9 cellular contexts compared by ENCODE assay signal in the genomic region with DNA sequence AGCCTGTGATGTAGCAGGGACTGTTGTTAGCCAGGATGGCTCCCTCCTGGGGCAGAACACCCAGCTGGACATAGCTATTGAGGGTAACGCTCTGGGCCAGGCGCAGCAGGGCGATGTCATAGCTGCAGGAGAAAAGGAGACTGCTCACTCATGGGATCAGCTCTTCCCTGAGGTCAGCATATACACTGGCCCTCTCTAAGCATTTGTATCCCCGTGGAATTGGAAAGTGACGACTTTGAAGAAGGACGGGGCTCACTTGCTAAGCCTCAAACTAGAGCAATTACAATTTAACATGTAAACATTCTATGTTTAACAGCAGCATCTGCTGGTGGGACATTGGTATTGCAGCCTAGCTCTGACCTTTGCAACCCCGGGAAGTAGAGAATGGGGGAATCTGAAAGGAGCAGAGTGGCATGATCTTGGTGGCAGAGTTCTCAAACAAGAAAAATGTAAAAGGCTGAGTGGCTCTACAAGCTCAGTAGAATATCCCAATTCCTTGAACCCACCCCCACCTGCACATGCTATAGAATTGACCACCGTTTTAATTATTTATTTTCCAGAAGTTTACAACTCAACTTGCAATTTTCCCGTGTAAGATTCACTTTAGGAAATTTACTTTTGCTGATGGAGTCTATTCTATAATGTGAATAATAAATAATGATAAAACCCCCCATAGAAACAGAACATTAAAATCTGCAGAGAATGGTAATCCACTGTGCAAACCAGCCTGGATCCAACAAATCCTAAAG. TPM values are rescaled to one million over a fixed set of nuclear protein-coding genes. Genes with fewer than 3 reads are reported as not detected.
DNase-seq lines count a peak whose midpoint lies in the region; ATAC-seq lines count a peak whose summit lies in the region.
"Had no signal": no experiment of that assay in that cellular context is flagged by ENCODE, and none has a peak within 500 bp of the region (broad histone marks: within the 10 kb centered on the region; RNA-seq: fewer than 3 reads in every experiment).

No MANE protein-coding gene starts in this region.

- no peaks in the 10 kb centered on the region for H3K27me3 ChIP-seq in CD4-positive, alpha-beta memory T cell (ENCODE audit: insufficient read depth, low read length)
- H3K27me3 ChIP-seq in effector memory CD4-positive, alpha-beta T cell (replicated peaks; ENCODE audit: control insufficient read depth, insufficient read depth, low read length, poor library complexity, severe bottlenecking), result no peaks in the 10 kb centered on the region
- H3K27me3 ChIP-seq in mesenchymal stem cell (ENCODE audit: control insufficient read depth in 1 of 2, insufficient read depth in 1 of 2, low read length in 2 of 2), result no peaks in the 10 kb centered on the region

- H4K8ac ChIP-seq in mesenchymal stem cell (ENCODE audit: low read length), result peak overlapping the region; percentile 57

- no peak overlapping the region for H2BK120ac ChIP-seq in mesenchymal stem cell (ENCODE audit: low read depth, low read length)

- peak overlapping the region in 5 of 8 donors; percentile 39 to 77 (median 64) for H3K4me3 Mint-ChIP-seq in CD4-positive, alpha-beta memory T cell

- H2AFZ ChIP-seq in mesenchymal stem cell (ENCODE audit: low read depth, low read length), result peak overlapping the region; percentile 80

- peak overlapping the region in 1 of 2 experiments; percentile 75 for H2BK12ac ChIP-seq in mesenchymal stem cell (ENCODE audit: low read length in 2 of 2)

- H3K14ac ChIP-seq in mesenchymal stem cell (ENCODE audit: low read length in 2 of 2), result peak overlapping the region in 1 of 2 experiments; percentile 90

- H2AK5ac ChIP-seq in mesenchymal stem cell (ENCODE audit: low read length, severe bottlenecking), result peak overlapping the region; percentile 38

- CTCF ChIA-PET in CD4-positive, alpha-beta memory T cell (lab: Charles Lee; ENCODE audit: partially characterized antibody), result interaction anchor here (0.5 to 8.1 kb wide), 46 partner anchors 9 to 1058 kb away, joined by 3 to 199 read pairs (median 6); a partner anchor contains a TSS

- H3K9me3 Mint-ChIP-seq in CD4-positive, alpha-beta memory T cell, result peaks cover 0 to 5% (median 0%) of the 10 kb centered on the region in 8 donors

- no peak overlapping the region for H3K27ac ChIP-seq in CD4-positive, alpha-beta memory T cell (ENCODE audit: low read depth, low read length)
- H3K27ac ChIP-seq in effector memory CD4-positive, alpha-beta T cell (ENCODE audit: insufficient read depth, low read length, poor library complexity, severe bottlenecking), result no peak overlapping the region
- no peak overlapping the region for H3K27ac ChIP-seq in mesenchymal stem cell (ENCODE audit: low read length, poor library complexity, severe bottlenecking)

- H4K91ac ChIP-seq in mesenchymal stem cell (ENCODE audit: low read length), result peak overlapping the region; percentile 29

- H3K4me2 ChIP-seq in mesenchymal stem cell (ENCODE audit: low read length, poor library complexity, severe bottlenecking), result peak overlapping the region; percentile 24

- peak overlapping the region; percentile 75 for H3K9ac ChIP-seq in mesenchymal stem cell (ENCODE audit: low read length)

- no peak overlapping the region for H2BK15ac ChIP-seq in mesenchymal stem cell (ENCODE audit: low read depth, poor library complexity, severe bottlenecking)

- no peaks in the 10 kb centered on the region for H3K27me3 Mint-ChIP-seq in CD4-positive, alpha-beta memory T cell

- peak overlapping the region in 1 of 2 experiments; percentile 85 for H3K23ac ChIP-seq in mesenchymal stem cell (ENCODE audit: low read length in 2 of 2)

- ATAC-seq in HG02759 (IDR thresholded peaks at IDR 0.05; ENCODE audit: unreplicated experiment) (peak; percentile 44), HG03457 (IDR thresholded peaks at IDR 0.05; ENCODE audit: unreplicated experiment) (no peak)

- intact Hi-C loops in CD4-positive, alpha-beta memory T cell (cut with micrococcal nuclease), result loop anchor here (1.0 kb wide), 5 partner anchors 22 to 294 kb away; no protein-coding TSS in a partner anchor

- POLR2A ChIA-PET in CD4-positive, alpha-beta memory T cell (lab: Charles Lee; ENCODE audit: partially characterized antibody), result interaction anchor here (0.5 to 7.7 kb wide), 27 partner anchors 9 to 576 kb away, joined by 3 to 86 read pairs (median 5); a partner anchor contains a TSS

- peak overlapping the region in 1 of 2 experiments; percentile 83 for H3K18ac ChIP-seq in mesenchymal stem cell (ENCODE audit: low read depth in 1 of 2, low read length in 2 of 2)

- no peak overlapping the region for H3K4me3 ChIP-seq in CD4-positive, alpha-beta memory T cell (ENCODE audit: low read length in 2 of 2)
- H3K4me3 ChIP-seq in effector memory CD4-positive, alpha-beta T cell (ENCODE audit: insufficient read depth, low read depth, low read length, poor library complexity, severe bottlenecking), result peak overlapping the region; percentile 11
- peak overlapping the region in 1 of 2 experiments; percentile 47 for H3K4me3 ChIP-seq in mesenchymal stem cell (ENCODE audit: insufficient read depth in 1 of 2, low read depth in 1 of 2, low read length in 2 of 2)

- WGBS in mesenchymal stem cell, result 43% methylated on average over 4 of the region's 9 CpGs

- H3K36me3 Mint-ChIP-seq in CD4-positive, alpha-beta memory T cell, result no peaks in the 10 kb centered on the region

- DNase-seq in CD4-positive, alpha-beta memory T cell, result peak; percentile 72 to 77 (median 75)
- DNase-seq in NCI-H748 treated with DMSO at 0.1 percent for 48 hours (lab: John Stamatoyannopoulos, UW), result peak; percentile 62
- DNase-seq in activated CD8-positive, alpha-beta memory T cell treated with anti-CD3 and anti-CD28 coated beads for 1 hour (ENCODE audit: extremely low read depth in 1 of 2, low read depth in 1 of 2), result peak; percentile 33 to 51
- peak; percentile 32 to 53 (median 47) for DNase-seq in effector memory CD4-positive, alpha-beta T cell
- DNase-seq in mesenchymal stem cell, result peak; percentile 76
- DNase-seq in stimulated activated CD8-positive, alpha-beta memory T cell treated with anti-CD3 and anti-CD28 coated beads, Interleukin-15, amount 100 ng/mL, for 4 hours (ENCODE audit: low read depth in 2 of 2), result peak; percentile 23 to 44

- peaks cover 6% of the 10 kb centered on the region for H3K4me1 ChIP-seq in CD4-positive, alpha-beta memory T cell (ENCODE audit: insufficient read depth, low read length)
- peaks cover 5% of the 10 kb centered on the region for H3K4me1 ChIP-seq in effector memory CD4-positive, alpha-beta T cell (ENCODE audit: control insufficient read depth, insufficient read depth, low read length, poor library complexity, severe bottlenecking)
- H3K4me1 ChIP-seq in mesenchymal stem cell (ENCODE audit: control insufficient read depth, insufficient read depth, low read depth, low read length), result peaks cover 9% of the 10 kb centered on the region

- H3K79me1 ChIP-seq in mesenchymal stem cell (replicated peaks; ENCODE audit: low read length, poor library complexity, severe bottlenecking), result no peaks in the 10 kb centered on the region

- H3K36me3 ChIP-seq in CD4-positive, alpha-beta memory T cell (ENCODE audit: insufficient read depth, low read length), result no peaks in the 10 kb centered on the region
- no peaks in the 10 kb centered on the region for H3K36me3 ChIP-seq in effector memory CD4-positive, alpha-beta T cell (ENCODE audit: control insufficient read depth, insufficient read depth, low read length)
- no peaks in the 10 kb centered on the region for H3K36me3 ChIP-seq in mesenchymal stem cell (ENCODE audit: control insufficient read depth in 1 of 2, insufficient read depth in 2 of 2, low read depth in 1 of 2, low read length in 2 of 2)

- no peak overlapping the region for H2BK5ac ChIP-seq in mesenchymal stem cell (ENCODE audit: low read depth, low read length, poor library complexity, severe bottlenecking)

- H3K9me3 ChIP-seq in CD4-positive, alpha-beta memory T cell (ENCODE audit: control insufficient read depth in 1 of 2, low read length in 2 of 2), result no peaks in the 10 kb centered on the region
- H3K9me3 ChIP-seq in effector memory CD4-positive, alpha-beta T cell (ENCODE audit: control insufficient read depth, low read length), result no peaks in the 10 kb centered on the region
- H3K9me3 ChIP-seq in mesenchymal stem cell (ENCODE audit: control insufficient read depth, low read length), result no peaks in the 10 kb centered on the region

- H3K27ac Mint-ChIP-seq in CD4-positive, alpha-beta memory T cell, result peak overlapping the region in 6 of 7 donors; percentile 38 to 89 (median 68)

- H3K4me1 Mint-ChIP-seq in CD4-positive, alpha-beta memory T cell, result peaks cover 6 to 9% (median 8%) of the 10 kb centered on the region in 4 donors

- H3K4ac ChIP-seq in mesenchymal stem cell (ENCODE audit: low read depth in 1 of 2, low read length in 2 of 2), result no peak overlapping the region

RNA-seq across cellular contexts. Expression of a gene that starts 5.0 kb away (rescaled TPM):
- under 1 TPM; 0.36 to 0.73 TPM for total RNA-seq in CD4-positive, alpha-beta memory T cell
- 1 to 10 TPM; 1.6 to 3.7 TPM for polyA plus RNA-seq in CD4-positive, alpha-beta memory T cell
- polyA plus RNA-seq in mesenchymal stem cell (2013, experiment 1 of 2), result not detected
- not detected for polyA plus RNA-seq in mesenchymal stem cell (2013, experiment 2 of 2)
- polyA plus RNA-seq: adipose tissue had no signal

RNA-seq across cellular contexts. Expression of a gene that starts 17.5 kb away (rescaled TPM):
- 100 to 1,000 TPM; 215 to 221 TPM for total RNA-seq in CD4-positive, alpha-beta memory T cell
- 100 to 1,000 TPM; 183 to 309 TPM for polyA plus RNA-seq in CD4-positive, alpha-beta memory T cell
- polyA plus RNA-seq in mesenchymal stem cell (2013, experiment 1 of 2), result not detected
- polyA plus RNA-seq in mesenchymal stem cell (2013, experiment 2 of 2), result not detected

RNA-seq across cellular contexts. Expression of a gene that starts 49.8 kb away (rescaled TPM):
- total RNA-seq in CD4-positive, alpha-beta memory T cell, result 1 to 10 TPM; 1.7 to 4.9 TPM
- 1 to 10 TPM; 2.3 to 9.2 TPM for polyA plus RNA-seq in CD4-positive, alpha-beta memory T cell
- polyA plus RNA-seq in mesenchymal stem cell (2013, experiment 1 of 2), result 20.7 TPM
- 20.7 TPM for polyA plus RNA-seq in mesenchymal stem cell (2013, experiment 2 of 2)
